Comparison of ENCODE assay signal across 8 cellular contexts in genomic region chr7:43868681-43869017, GRCh38. TPM values are rescaled to one million over a fixed set of nuclear protein-coding genes. Genes with fewer than 3 reads are reported as not detected.
DNase-seq lines count a peak whose midpoint lies in the region; ATAC-seq and TF ChIP-seq lines count a peak whose summit lies in the region.

No MANE protein-coding gene starts in this region.

- peak overlapping the region; percentile 10 to 78 for H3K9ac ChIP-seq in liver (ENCODE audit: low read depth in 1 of 2, low read length in 2 of 2)

- peaks cover 0 to 14% (median 11%) of the 10 kb centered on the region in 4 donors for H3K36me3 ChIP-seq in liver (ENCODE audit: control insufficient read depth in 4 of 4, insufficient read depth in 3 of 4, low read depth in 1 of 4, low read length in 3 of 4)
- H3K36me3 ChIP-seq in tibial nerve: peaks cover 0 to 35% (median 5%) of the 10 kb centered on the region in 3 donors

- no peak for TF ChIP-seq RAD21 in liver (IDR thresholded peaks at IDR 0.05)

- peaks cover 4 to 17% (median 11%) of the 10 kb centered on the region in 4 donors for H3K4me1 ChIP-seq in liver (ENCODE audit: control insufficient read depth in 4 of 4, insufficient read depth in 4 of 4, low read length in 3 of 4)
- H3K4me1 ChIP-seq in tibial nerve: peaks cover 0 to 36% (median 12%) of the 10 kb centered on the region in 4 donors

- no peaks in the 10 kb centered on the region for H3K27me3 ChIP-seq in liver (ENCODE audit: control insufficient read depth in 4 of 4, insufficient read depth in 4 of 4, low read length in 3 of 4)
- no peaks in the 10 kb centered on the region for H3K27me3 ChIP-seq in tibial nerve

- H3K4me3 ChIP-seq in liver (ENCODE audit: low read depth in 1 of 3, low read length in 3 of 3) (peak overlapping the region; percentile 78 to 97 (median 91)), tibial nerve (peak overlapping the region; percentile 80 to 99 (median 91))

- 2% methylated on average over 9 of the region's 9 CpGs for whole genome bisulfite sequencing in liver
- WGBS in tibial nerve, 2 donors: 3 to 5% methylated on average over 9 of the region's 9 CpGs

- H3K27ac ChIP-seq in C4-2B (peak overlapping the region; percentile 84), angular gyrus (ENCODE audit: low read depth, low read length) (peak overlapping the region; percentile 72), liver (ENCODE audit: low read depth in 1 of 2, low read length in 2 of 2) (no peak overlapping the region), tibial nerve (peak overlapping the region; percentile 78 to 96 (median 92))

- no peak for TF ChIP-seq EP300 in tibial nerve (IDR thresholded peaks at IDR 0.05)

- no peak for DNase-seq in tibial nerve (ENCODE audit: low spot score in 2 of 2)

- TF ChIP-seq POLR2A in tibial nerve (IDR thresholded peaks at IDR 0.05): no peak

- ATAC-seq in HG02885 (IDR thresholded peaks at IDR 0.05; ENCODE audit: poor library complexity, unreplicated experiment): peak; percentile 4
- no peak for ATAC-seq in HG03280 (IDR thresholded peaks at IDR 0.05; ENCODE audit: unreplicated experiment)
- no peak for ATAC-seq in GM19455 (IDR thresholded peaks at IDR 0.05; ENCODE audit: unreplicated experiment)
- ATAC-seq in HG02973 (IDR thresholded peaks at IDR 0.05; ENCODE audit: unreplicated experiment): no peak

- TF ChIP-seq CTCF in C4-2B (conservative IDR thresholded peaks at IDR 0.05) (no peak), liver (IDR thresholded peaks at IDR 0.05; ENCODE audit: low read depth, low read length, missing input control) (no peak), tibial nerve (IDR thresholded peaks at IDR 0.05) (no peak)

- H3K9me3 ChIP-seq in liver (ENCODE audit: control insufficient read depth in 4 of 4, low read length in 3 of 4): peaks cover 0 to 3% (median 0%) of the 10 kb centered on the region in 4 donors
- H3K9me3 ChIP-seq in tibial nerve: no peaks in the 10 kb centered on the region

TF ChIP-seq in liver, 16 proteins besides CTCF, POLR2A, EP300 and RAD21:
- TF ChIP-seq HNF4G (IDR thresholded peaks at IDR 0.05): no peak
- TF ChIP-seq SP1 (IDR thresholded peaks at IDR 0.05): no peak
- TF ChIP-seq NR2F2 (IDR thresholded peaks at IDR 0.05): no peak
- no peak for TF ChIP-seq RXRA (IDR thresholded peaks at IDR 0.05)

RNA-seq across cellular contexts. Expression of gene MRPS24, which starts 0.7 kb away (rescaled TPM):
- 10 to 100 TPM; 38.7 to 73.5 TPM for total RNA-seq in liver
- 100 to 1,000 TPM in 1 of 2 donors, 10 to 100 TPM in 1; 91.1 to 177 TPM for polyA plus RNA-seq in liver
- 10 to 100 TPM; 61.8 to 90.2 (median 82.3) TPM for total RNA-seq in tibial nerve

RNA-seq across cellular contexts. Expression of gene URGCP, which starts 37.7 kb away (rescaled TPM):
- total RNA-seq in liver (10 to 100 TPM in 1 of 2 donors, 1 to 10 TPM in 1; 7.2 to 28.4 TPM), tibial nerve (10 to 100 TPM; 25.7 to 32.0 (median 28.8) TPM)
- polyA plus RNA-seq in liver: 10 to 100 TPM; 11.7 to 14.3 TPM

RNA-seq across cellular contexts. Expression of gene UBE2D4, which starts 57.6 kb away (rescaled TPM):
- total RNA-seq in liver (10 to 100 TPM in 1 of 2 donors, 1 to 10 TPM in 1; 5.1 to 10.7 TPM), tibial nerve (10 to 100 TPM; 12.9 to 18.2 (median 15.1) TPM)
- polyA plus RNA-seq in liver: 10 to 100 TPM; 12.8 to 17.9 TPM

Comparison
In these comparisons a context has a peak if more than half of its experiments do, and no peak if none do; other contexts are left out.
1. H3K27ac ChIP-seq: peak in C4-2B (single experiment), angular gyrus (single experiment) and tibial nerve (4 of 4); none in liver (0 of 2).